In the genomic region with DNA sequence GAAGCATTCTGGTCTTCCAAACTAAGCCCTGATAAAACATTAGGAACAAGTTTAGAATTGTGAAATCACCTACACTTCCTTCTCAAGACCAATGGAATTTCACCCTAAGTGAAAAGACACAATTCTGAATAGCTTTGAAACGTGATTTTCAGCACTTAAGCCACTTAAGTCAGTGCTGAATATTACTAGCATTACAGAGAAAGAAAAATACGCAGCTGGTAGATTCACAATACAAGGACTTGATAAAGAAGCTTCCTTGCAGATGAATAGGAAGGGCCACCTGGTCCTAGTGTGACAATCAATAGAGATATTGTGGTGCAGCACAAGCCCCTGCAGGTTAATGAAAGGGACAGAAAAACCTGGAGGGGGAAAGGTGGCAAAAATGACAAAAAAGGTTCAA, we compare ENCODE assay signal across 20 cellular contexts.
DNase-seq lines count a peak whose midpoint lies in the region; ATAC-seq and TF ChIP-seq lines count a peak whose summit lies in the region.
"Had no signal": no experiment of that assay in that cellular context is flagged by ENCODE, and none has a peak within 500 bp of the region (broad histone marks: within the 10 kb centered on the region; RNA-seq: fewer than 3 reads in every experiment).

No MANE protein-coding gene starts in this region.

- peaks cover 5% of the 10 kb centered on the region for H3K9me3 Mint-ChIP-seq in WTC11
- H3K9me3 Mint-ChIP-seq: CD4-positive, alpha-beta T cell had no signal

- CTCF ChIA-PET in WTC11 (lab: Charles Lee) = interaction anchor here (0.8 kb wide), 1 partner anchor 104 kb away, joined by 3 read pairs; no protein-coding TSS in a partner anchor

- H3K27me3 ChIP-seq in left lung = no peaks in the 10 kb centered on the region
- H3K27me3 ChIP-seq: BLaER1 treated with 17β-estradiol and CSF1 and Interleukin-3, amounts not matched to agents 10 nM and 100 nM had no signal

- H3K27me3 Mint-ChIP-seq in WTC11 (ENCODE audit: low read depth) = no peaks in the 10 kb centered on the region
- H3K27me3 Mint-ChIP-seq: CD4-positive, alpha-beta T cell had no signal

- H3K27ac Mint-ChIP-seq in WTC11 = peak overlapping the region; percentile 91
- H3K27ac Mint-ChIP-seq: CD4-positive, alpha-beta T cell had no signal

- no peaks in the 10 kb centered on the region for H3K4me1 ChIP-seq in left lung
- H3K4me1 ChIP-seq: BLaER1 treated with 17β-estradiol and CSF1 and Interleukin-3, amounts not matched to agents 10 nM and 100 nM had no signal

- peak; percentile 52; the same call in 1 of the 2 replicates for ATAC-seq in WTC11
- ATAC-seq in left lung = peak; percentile 73
- ATAC-seq in GM21367 (IDR thresholded peaks at IDR 0.05; ENCODE audit: unreplicated experiment) = no peak
- ATAC-seq: K562, Panc1 had no signal

- intact Hi-C loops in left lung (cut with DNase I) = no loop called here

- H3K27ac ChIP-seq in left lung = no peak overlapping the region
- H3K27ac ChIP-seq: BLaER1 treated with 17β-estradiol and CSF1 and Interleukin-3, amounts not matched to agents 10 nM and 100 nM; HL-60; RWPE1 had no signal

- H3K4me1 Mint-ChIP-seq in WTC11 = peaks cover 45% of the 10 kb centered on the region

- no peak overlapping the region for H3K4me3 Mint-ChIP-seq in WTC11
- H3K4me3 Mint-ChIP-seq: CD4-positive, alpha-beta T cell had no signal

- POLR2A ChIA-PET in WTC11 (lab: Charles Lee) = no interaction called here

- H3K36me3 Mint-ChIP-seq in WTC11 = peaks cover 3% of the 10 kb centered on the region; the same call in 1 of the 2 replicates

- TF ChIP-seq CTCF in WTC11 (IDR thresholded peaks at IDR 0.05) = no peak
- no peak for TF ChIP-seq CTCF in left lung (IDR thresholded peaks at IDR 0.05)

- no peak overlapping the region for H3K4me3 ChIP-seq in left lung
- H3K4me3 ChIP-seq: BLaER1 treated with 17β-estradiol and CSF1 and Interleukin-3, amounts not matched to agents 10 nM and 100 nM; K562 had no signal

- no peaks in the 10 kb centered on the region for H3K9me3 ChIP-seq in left lung
- H3K9me3 ChIP-seq: BLaER1 treated with 17β-estradiol and CSF1 and Interleukin-3, amounts not matched to agents 10 nM and 100 nM had no signal

- peak; percentile 68 for DNase-seq in NCI-H748 (lab: John Stamatoyannopoulos, UW; ENCODE audit: unreplicated experiment)
- no peak for DNase-seq in NCI-H748 treated with DMSO at 0.1 percent for 48 hours (lab: John Stamatoyannopoulos, UW)
- DNase-seq in WTC11 (ENCODE audit: low spot score) = no peak
- DNase-seq in left lung = no peak
- no peak for DNase-seq in T-helper 2 cell
- no peak for DNase-seq in NCI-H187 treated with DMSO at 0.1 percent for 48 hours (lab: John Stamatoyannopoulos, UW)
- DNase-seq: CD4-positive, alpha-beta T cell; Kasumi-1; NCI-H1092 treated with DMSO at 0.1 percent for 48 hours; NCI-H1436 treated with DMSO at 0.1 percent for 48 hours; NCI-H446; NCI-H524 treated with DMSO at 0.1 percent for 48 hours; SHP77; T-helper 1 cell had no signal

- H3K36me3 ChIP-seq in left lung = no peaks in the 10 kb centered on the region
- H3K36me3 ChIP-seq: BLaER1 treated with 17β-estradiol and CSF1 and Interleukin-3, amounts not matched to agents 10 nM and 100 nM had no signal

TF ChIP-seq in WTC11, 78 proteins besides CTCF, POLR2A, EP300 and RAD21:
- no peak for TF ChIP-seq TCF7 (CRISPR knock-in tag; IDR thresholded peaks at IDR 0.05; ENCODE audit: low read depth)
- no peak for TF ChIP-seq ZNF317 (CRISPR knock-in tag; IDR thresholded peaks at IDR 0.05; ENCODE audit: borderline replicate concordance, low read depth)
- TF ChIP-seq SMAD3 (CRISPR knock-in tag; IDR thresholded peaks at IDR 0.05; ENCODE audit: borderline replicate concordance) = no peak
- TF ChIP-seq, protein P1, sequence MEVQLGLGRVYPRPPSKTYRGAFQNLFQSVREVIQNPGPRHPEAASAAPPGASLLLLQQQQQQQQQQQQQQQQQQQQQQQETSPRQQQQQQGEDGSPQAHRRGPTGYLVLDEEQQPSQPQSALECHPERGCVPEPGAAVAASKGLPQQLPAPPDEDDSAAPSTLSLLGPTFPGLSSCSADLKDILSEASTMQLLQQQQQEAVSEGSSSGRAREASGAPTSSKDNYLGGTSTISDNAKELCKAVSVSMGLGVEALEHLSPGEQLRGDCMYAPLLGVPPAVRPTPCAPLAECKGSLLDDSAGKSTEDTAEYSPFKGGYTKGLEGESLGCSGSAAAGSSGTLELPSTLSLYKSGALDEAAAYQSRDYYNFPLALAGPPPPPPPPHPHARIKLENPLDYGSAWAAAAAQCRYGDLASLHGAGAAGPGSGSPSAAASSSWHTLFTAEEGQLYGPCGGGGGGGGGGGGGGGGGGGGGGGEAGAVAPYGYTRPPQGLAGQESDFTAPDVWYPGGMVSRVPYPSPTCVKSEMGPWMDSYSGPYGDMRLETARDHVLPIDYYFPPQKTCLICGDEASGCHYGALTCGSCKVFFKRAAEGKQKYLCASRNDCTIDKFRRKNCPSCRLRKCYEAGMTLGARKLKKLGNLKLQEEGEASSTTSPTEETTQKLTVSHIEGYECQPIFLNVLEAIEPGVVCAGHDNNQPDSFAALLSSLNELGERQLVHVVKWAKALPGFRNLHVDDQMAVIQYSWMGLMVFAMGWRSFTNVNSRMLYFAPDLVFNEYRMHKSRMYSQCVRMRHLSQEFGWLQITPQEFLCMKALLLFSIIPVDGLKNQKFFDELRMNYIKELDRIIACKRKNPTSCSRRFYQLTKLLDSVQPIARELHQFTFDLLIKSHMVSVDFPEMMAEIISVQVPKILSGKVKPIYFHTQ (CRISPR knock-in tag; IDR thresholded peaks at IDR 0.05) = no peak
- TF ChIP-seq, protein P2, sequence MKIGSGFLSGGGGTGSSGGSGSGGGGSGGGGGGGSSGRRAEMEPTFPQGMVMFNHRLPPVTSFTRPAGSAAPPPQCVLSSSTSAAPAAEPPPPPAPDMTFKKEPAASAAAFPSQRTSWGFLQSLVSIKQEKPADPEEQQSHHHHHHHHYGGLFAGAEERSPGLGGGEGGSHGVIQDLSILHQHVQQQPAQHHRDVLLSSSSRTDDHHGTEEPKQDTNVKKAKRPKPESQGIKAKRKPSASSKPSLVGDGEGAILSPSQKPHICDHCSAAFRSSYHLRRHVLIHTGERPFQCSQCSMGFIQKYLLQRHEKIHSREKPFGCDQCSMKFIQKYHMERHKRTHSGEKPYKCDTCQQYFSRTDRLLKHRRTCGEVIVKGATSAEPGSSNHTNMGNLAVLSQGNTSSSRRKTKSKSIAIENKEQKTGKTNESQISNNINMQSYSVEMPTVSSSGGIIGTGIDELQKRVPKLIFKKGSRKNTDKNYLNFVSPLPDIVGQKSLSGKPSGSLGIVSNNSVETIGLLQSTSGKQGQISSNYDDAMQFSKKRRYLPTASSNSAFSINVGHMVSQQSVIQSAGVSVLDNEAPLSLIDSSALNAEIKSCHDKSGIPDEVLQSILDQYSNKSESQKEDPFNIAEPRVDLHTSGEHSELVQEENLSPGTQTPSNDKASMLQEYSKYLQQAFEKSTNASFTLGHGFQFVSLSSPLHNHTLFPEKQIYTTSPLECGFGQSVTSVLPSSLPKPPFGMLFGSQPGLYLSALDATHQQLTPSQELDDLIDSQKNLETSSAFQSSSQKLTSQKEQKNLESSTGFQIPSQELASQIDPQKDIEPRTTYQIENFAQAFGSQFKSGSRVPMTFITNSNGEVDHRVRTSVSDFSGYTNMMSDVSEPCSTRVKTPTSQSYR (CRISPR knock-in tag; IDR thresholded peaks at IDR 0.05) = no peak
- TF ChIP-seq, protein P3, sequence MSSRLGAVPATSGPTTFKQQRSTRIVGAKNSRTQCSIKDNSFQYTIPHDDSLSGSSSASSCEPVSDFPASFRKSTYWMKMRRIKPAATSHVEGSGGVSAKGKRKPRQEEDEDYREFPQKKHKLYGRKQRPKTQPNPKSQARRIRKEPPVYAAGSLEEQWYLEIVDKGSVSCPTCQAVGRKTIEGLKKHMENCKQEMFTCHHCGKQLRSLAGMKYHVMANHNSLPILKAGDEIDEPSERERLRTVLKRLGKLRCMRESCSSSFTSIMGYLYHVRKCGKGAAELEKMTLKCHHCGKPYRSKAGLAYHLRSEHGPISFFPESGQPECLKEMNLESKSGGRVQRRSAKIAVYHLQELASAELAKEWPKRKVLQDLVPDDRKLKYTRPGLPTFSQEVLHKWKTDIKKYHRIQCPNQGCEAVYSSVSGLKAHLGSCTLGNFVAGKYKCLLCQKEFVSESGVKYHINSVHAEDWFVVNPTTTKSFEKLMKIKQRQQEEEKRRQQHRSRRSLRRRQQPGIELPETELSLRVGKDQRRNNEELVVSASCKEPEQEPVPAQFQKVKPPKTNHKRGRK (CRISPR knock-in tag; IDR thresholded peaks at IDR 0.05; ENCODE audit: borderline replicate concordance) = no peak
- TF ChIP-seq, protein P4, sequence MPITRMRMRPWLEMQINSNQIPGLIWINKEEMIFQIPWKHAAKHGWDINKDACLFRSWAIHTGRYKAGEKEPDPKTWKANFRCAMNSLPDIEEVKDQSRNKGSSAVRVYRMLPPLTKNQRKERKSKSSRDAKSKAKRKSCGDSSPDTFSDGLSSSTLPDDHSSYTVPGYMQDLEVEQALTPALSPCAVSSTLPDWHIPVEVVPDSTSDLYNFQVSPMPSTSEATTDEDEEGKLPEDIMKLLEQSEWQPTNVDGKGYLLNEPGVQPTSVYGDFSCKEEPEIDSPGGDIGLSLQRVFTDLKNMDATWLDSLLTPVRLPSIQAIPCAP (CRISPR knock-in tag; IDR thresholded peaks at IDR 0.05) = no peak
- TF ChIP-seq IRF2 (CRISPR knock-in tag; IDR thresholded peaks at IDR 0.05; ENCODE audit: borderline replicate concordance, low read depth) = no peak
- TF ChIP-seq, protein P5, sequence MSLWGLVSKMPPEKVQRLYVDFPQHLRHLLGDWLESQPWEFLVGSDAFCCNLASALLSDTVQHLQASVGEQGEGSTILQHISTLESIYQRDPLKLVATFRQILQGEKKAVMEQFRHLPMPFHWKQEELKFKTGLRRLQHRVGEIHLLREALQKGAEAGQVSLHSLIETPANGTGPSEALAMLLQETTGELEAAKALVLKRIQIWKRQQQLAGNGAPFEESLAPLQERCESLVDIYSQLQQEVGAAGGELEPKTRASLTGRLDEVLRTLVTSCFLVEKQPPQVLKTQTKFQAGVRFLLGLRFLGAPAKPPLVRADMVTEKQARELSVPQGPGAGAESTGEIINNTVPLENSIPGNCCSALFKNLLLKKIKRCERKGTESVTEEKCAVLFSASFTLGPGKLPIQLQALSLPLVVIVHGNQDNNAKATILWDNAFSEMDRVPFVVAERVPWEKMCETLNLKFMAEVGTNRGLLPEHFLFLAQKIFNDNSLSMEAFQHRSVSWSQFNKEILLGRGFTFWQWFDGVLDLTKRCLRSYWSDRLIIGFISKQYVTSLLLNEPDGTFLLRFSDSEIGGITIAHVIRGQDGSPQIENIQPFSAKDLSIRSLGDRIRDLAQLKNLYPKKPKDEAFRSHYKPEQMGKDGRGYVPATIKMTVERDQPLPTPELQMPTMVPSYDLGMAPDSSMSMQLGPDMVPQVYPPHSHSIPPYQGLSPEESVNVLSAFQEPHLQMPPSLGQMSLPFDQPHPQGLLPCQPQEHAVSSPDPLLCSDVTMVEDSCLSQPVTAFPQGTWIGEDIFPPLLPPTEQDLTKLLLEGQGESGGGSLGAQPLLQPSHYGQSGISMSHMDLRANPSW (CRISPR knock-in tag; conservative IDR thresholded peaks at IDR 0.05; ENCODE audit: low read depth) = no peak
- no peak for TF ChIP-seq JAZF1 (CRISPR knock-in tag; IDR thresholded peaks at IDR 0.05)
